ENCODE assay signal across 8 cellular contexts in the genomic region with DNA sequence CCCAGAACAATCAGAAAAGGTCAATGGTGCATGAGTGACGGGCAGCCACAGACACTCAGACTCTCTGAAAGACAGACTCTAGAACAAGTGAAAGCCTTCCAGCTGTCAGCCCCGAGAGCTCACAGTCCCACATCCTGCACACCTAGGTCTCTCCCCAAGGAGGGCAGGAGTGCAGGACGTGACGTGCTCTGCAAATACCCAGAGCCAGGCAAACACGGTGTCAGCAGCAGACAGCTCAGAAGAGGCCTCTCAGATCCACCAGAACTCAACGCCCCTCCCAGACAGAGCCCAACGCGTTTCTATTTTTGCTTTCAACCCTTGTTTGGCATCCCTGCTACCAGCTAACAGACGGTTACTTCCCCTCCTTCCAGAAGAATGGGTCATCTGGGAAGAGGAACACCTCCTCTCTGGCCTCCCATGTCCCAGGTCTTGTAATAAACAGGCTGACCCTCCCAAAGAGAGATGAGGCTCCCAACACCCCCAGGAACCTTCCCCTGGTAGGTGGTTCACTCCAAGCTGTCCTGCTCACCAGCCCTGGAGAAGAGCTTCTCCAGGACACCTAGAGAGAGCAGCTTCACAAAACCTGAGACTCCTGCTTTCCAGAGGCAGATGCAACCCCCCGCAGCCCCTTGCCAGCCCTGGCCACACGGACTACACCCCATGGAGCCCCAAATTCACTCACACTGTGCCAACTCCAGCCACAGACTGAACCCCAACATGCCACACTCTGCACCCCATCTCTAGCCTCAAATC. TPM values are rescaled to one million over a fixed set of nuclear protein-coding genes. Genes with fewer than 3 reads are reported as not detected.
DNase-seq lines count a peak whose midpoint lies in the region; ATAC-seq lines count a peak whose summit lies in the region.

No MANE protein-coding gene starts in this region.

- H3K4me3 Mint-ChIP-seq in activated naive CD8-positive, alpha-beta T cell treated with anti-CD3 and anti-CD28 coated beads, Interleukin-2, amount 10 ng/mL, durations not matched to agents 7 days and 5 days = peak overlapping the region; percentile 74
- peak overlapping the region in 5 of 10 donors; percentile 9 to 72 (median 55) for H3K4me3 Mint-ChIP-seq in naive thymus-derived CD4-positive, alpha-beta T cell

- H3K27me3 Mint-ChIP-seq in activated naive CD8-positive, alpha-beta T cell treated with anti-CD3 and anti-CD28 coated beads, Interleukin-2, amount 10 ng/mL, durations not matched to agents 7 days and 5 days = peaks cover 12% of the 10 kb centered on the region
- H3K27me3 Mint-ChIP-seq in naive thymus-derived CD4-positive, alpha-beta T cell = peaks cover 0 to 8% (median 5%) of the 10 kb centered on the region in 5 donors

- no peaks in the 10 kb centered on the region for H3K9me3 Mint-ChIP-seq in activated naive CD8-positive, alpha-beta T cell treated with anti-CD3 and anti-CD28 coated beads, Interleukin-2, amount 10 ng/mL, durations not matched to agents 7 days and 5 days
- no peaks in the 10 kb centered on the region for H3K9me3 Mint-ChIP-seq in naive thymus-derived CD4-positive, alpha-beta T cell

- peak; percentile 47 for DNase-seq in activated naive CD8-positive, alpha-beta T cell treated with anti-CD3 and anti-CD28 coated beads, Interleukin-2, amount 10 ng/mL, durations not matched to agents 7 days and 5 days
- peak in 7 of 9 donors; percentile 8 to 50 (median 27) for DNase-seq in naive thymus-derived CD4-positive, alpha-beta T cell
- DNase-seq in LoVo (ENCODE audit: low spot score) (no peak), SHP77 treated with DMSO at 0.1 percent for 48 hours (lab: John Stamatoyannopoulos, UW) (no peak), NCI-H1092 (lab: John Stamatoyannopoulos, UW) (no peak)

- ATAC-seq in GM18498 (IDR thresholded peaks at IDR 0.05; ENCODE audit: unreplicated experiment) (peak; percentile 68), HG02610 (IDR thresholded peaks at IDR 0.05; ENCODE audit: unreplicated experiment) (peak; percentile 62), GM18519 (IDR thresholded peaks at IDR 0.05; ENCODE audit: low FRiP score, unreplicated experiment) (no peak)
- ATAC-seq in activated naive CD8-positive, alpha-beta T cell treated with anti-CD3 and anti-CD28 coated beads, Interleukin-2, amount 10 ng/mL, durations not matched to agents 7 days and 5 days (ENCODE audit: low read depth) = peak; percentile 98
- ATAC-seq in naive thymus-derived CD4-positive, alpha-beta T cell = peak; percentile 71

- CTCF ChIA-PET in naive thymus-derived CD4-positive, alpha-beta T cell (lab: Charles Lee) = interaction anchor here (0.5 kb wide), 1 partner anchor 46 kb away, joined by 5 read pairs; no protein-coding TSS in a partner anchor

- H3K4me1 Mint-ChIP-seq in activated naive CD8-positive, alpha-beta T cell treated with anti-CD3 and anti-CD28 coated beads, Interleukin-2, amount 10 ng/mL, durations not matched to agents 7 days and 5 days = peaks cover 18% of the 10 kb centered on the region
- H3K4me1 Mint-ChIP-seq in naive thymus-derived CD4-positive, alpha-beta T cell = peaks cover 9 to 16% (median 11%) of the 10 kb centered on the region in 7 donors

- H3K27ac Mint-ChIP-seq in activated naive CD8-positive, alpha-beta T cell treated with anti-CD3 and anti-CD28 coated beads, Interleukin-2, amount 10 ng/mL, durations not matched to agents 7 days and 5 days = peak overlapping the region; percentile 80
- H3K27ac Mint-ChIP-seq in naive thymus-derived CD4-positive, alpha-beta T cell = peak overlapping the region in 6 of 9 donors; percentile 8 to 69 (median 28)

- no peaks in the 10 kb centered on the region for H3K36me3 Mint-ChIP-seq in activated naive CD8-positive, alpha-beta T cell treated with anti-CD3 and anti-CD28 coated beads, Interleukin-2, amount 10 ng/mL, durations not matched to agents 7 days and 5 days
- H3K36me3 Mint-ChIP-seq in naive thymus-derived CD4-positive, alpha-beta T cell = no peaks in the 10 kb centered on the region

- H3K27me3 ChIP-seq in naive thymus-derived CD4-positive, alpha-beta T cell (ENCODE audit: control insufficient read depth in 2 of 2, insufficient read depth in 2 of 2, low read length in 2 of 2) = no peaks in the 10 kb centered on the region

- H3K36me3 ChIP-seq in naive thymus-derived CD4-positive, alpha-beta T cell (ENCODE audit: control insufficient read depth in 2 of 3, insufficient read depth in 3 of 3, low read length in 3 of 3) = no peaks in the 10 kb centered on the region

- POLR2A ChIA-PET in activated naive CD8-positive, alpha-beta T cell treated with anti-CD3 and anti-CD28 coated beads, Interleukin-2, amount 10 ng/mL, durations not matched to agents 7 days and 5 days (lab: Charles Lee) = interaction anchor here (0.7 kb wide), 2 partner anchors 23 to 106 kb away, joined by 3 to 4 read pairs; no protein-coding TSS in a partner anchor
- POLR2A ChIA-PET in naive thymus-derived CD4-positive, alpha-beta T cell (lab: Charles Lee) = no interaction called here

- H3K4me1 ChIP-seq in naive thymus-derived CD4-positive, alpha-beta T cell (ENCODE audit: control insufficient read depth in 2 of 2, insufficient read depth in 2 of 2, low read length in 2 of 2) = peaks cover 0 to 10% of the 10 kb centered on the region in 2 donors

- H3K4me3 ChIP-seq in naive thymus-derived CD4-positive, alpha-beta T cell (ENCODE audit: low read length) = no peak overlapping the region

- no peak overlapping the region for H3K27ac ChIP-seq in naive thymus-derived CD4-positive, alpha-beta T cell (ENCODE audit: low read depth, low read length)

- H3K9me3 ChIP-seq in naive thymus-derived CD4-positive, alpha-beta T cell (ENCODE audit: control insufficient read depth in 2 of 3, low read length in 3 of 3) = no peaks in the 10 kb centered on the region

- intact Hi-C loops in naive thymus-derived CD4-positive, alpha-beta T cell (cut with micrococcal nuclease) = no loop called here

RNA-seq across cellular contexts. Expression of gene PITPNM3, which starts 7.6 kb away (rescaled TPM):
- total RNA-seq in activated naive CD8-positive, alpha-beta T cell treated with anti-CD3 and anti-CD28 coated beads, Interleukin-2, amount 10 ng/mL, durations not matched to agents 7 days and 5 days = under 1 TPM; 0.64 to 0.77 TPM
- total RNA-seq in naive thymus-derived CD4-positive, alpha-beta T cell = under 1 TPM; 0.46 to 0.58 (median 0.51) TPM
- under 1 TPM in 1 of 2 donors, not detected in 1; 0.04 TPM for polyA plus RNA-seq in naive thymus-derived CD4-positive, alpha-beta T cell

Comparison
In these comparisons a context has a peak if more than half of its experiments do, and no peak if none do; other contexts are left out.
1. DNase-seq: peak in activated naive CD8-positive, alpha-beta T cell treated with anti-CD3 and anti-CD28 coated beads, Interleukin-2, amount 10 ng/mL, durations not matched to agents 7 days and 5 days (single experiment) and naive thymus-derived CD4-positive, alpha-beta T cell (7 of 9); none in LoVo (single experiment), SHP77 treated with DMSO at 0.1 percent for 48 hours (single experiment) and NCI-H1092 (single experiment).